ENCODE assay signal across 9 cellular contexts in the genomic region with DNA sequence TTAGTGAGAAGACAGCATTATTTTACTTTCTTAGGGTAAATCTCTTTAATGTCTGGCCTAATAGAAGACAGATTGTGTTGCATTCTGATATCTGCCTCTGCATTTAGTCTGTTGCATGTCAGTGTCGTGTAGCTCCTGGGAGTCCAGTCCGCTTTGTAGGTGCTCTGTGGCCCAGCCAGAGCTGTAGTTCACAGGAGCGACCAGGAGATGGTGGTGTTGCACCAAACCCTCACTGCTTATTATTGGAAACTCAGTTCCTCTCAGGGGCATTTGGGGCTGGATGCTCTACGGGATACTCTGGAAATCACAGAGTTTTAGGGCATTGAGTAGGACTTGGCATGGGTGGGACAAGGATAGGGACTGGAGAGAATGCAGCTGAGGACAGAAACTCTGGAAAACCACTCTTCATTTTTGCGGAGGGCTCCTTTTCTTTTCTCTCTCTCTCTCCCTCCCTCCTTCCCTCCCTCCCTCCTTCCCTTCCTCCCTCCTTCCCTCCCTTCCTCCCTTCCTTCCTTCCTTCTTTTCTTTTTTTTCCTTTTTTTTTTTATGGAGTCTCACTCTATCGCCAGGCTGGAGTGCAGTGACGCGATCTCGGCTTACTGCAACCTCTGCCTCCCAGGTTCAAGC. TPM values are rescaled to one million over a fixed set of nuclear protein-coding genes. Genes with fewer than 3 reads are reported as not detected.
DNase-seq lines count a peak whose midpoint lies in the region; ATAC-seq and FAIRE-seq lines count a peak whose summit lies in the region.
"Had no signal": no experiment of that assay in that cellular context is flagged by ENCODE, and none has a peak within 500 bp of the region (broad histone marks: within the 10 kb centered on the region; RNA-seq: fewer than 3 reads in every experiment).

No MANE protein-coding gene starts in this region.

- peak; percentile 76 for FAIRE-seq in endometrium (lab: Jason Lieb, UNC)
- FAIRE-seq: TTC549 had no signal

- peak overlapping the region in 7 of 8 donors; percentile 25 to 80 (median 42) for H3K4me3 Mint-ChIP-seq in CD4-positive, alpha-beta memory T cell
- H3K4me3 Mint-ChIP-seq in stimulated activated memory B cell treated with anti-CD40 and anti-IgM and Interleukin-4, amounts not matched to agents 10 μg/mL and 1 μg/mL and 100 μg/mL, for 72 hours = no peak overlapping the region

- peaks cover 56 to 73% (median 64%) of the 10 kb centered on the region in 4 donors for H3K4me1 Mint-ChIP-seq in CD4-positive, alpha-beta memory T cell
- H3K4me1 Mint-ChIP-seq in stimulated activated memory B cell treated with anti-CD40 and anti-IgM and Interleukin-4, amounts not matched to agents 10 μg/mL and 1 μg/mL and 100 μg/mL, for 72 hours = peaks cover 64% of the 10 kb centered on the region

- H3K9me3 Mint-ChIP-seq in CD4-positive, alpha-beta memory T cell = no peaks in the 10 kb centered on the region
- no peaks in the 10 kb centered on the region for H3K9me3 Mint-ChIP-seq in stimulated activated memory B cell treated with anti-CD40 and anti-IgM and Interleukin-4, amounts not matched to agents 10 μg/mL and 1 μg/mL and 100 μg/mL, for 72 hours

- peak overlapping the region; percentile 24 to 86 (median 79) for H3K27ac Mint-ChIP-seq in CD4-positive, alpha-beta memory T cell
- H3K27ac Mint-ChIP-seq in stimulated activated memory B cell treated with anti-CD40 and anti-IgM and Interleukin-4, amounts not matched to agents 10 μg/mL and 1 μg/mL and 100 μg/mL, for 72 hours = peak overlapping the region; percentile 70

- POLR2A ChIA-PET in CD4-positive, alpha-beta memory T cell (lab: Charles Lee; ENCODE audit: partially characterized antibody) = interaction anchor here (1.0 to 1.4 kb wide), 2 partner anchors 12 to 22 kb away, joined by 3 to 4 read pairs; a partner anchor contains a TSS

- peak; percentile 72 for ATAC-seq in stimulated activated memory B cell treated with anti-CD40 and anti-IgM and Interleukin-4, amounts not matched to agents 10 μg/mL and 1 μg/mL and 100 μg/mL, for 72 hours
- ATAC-seq in GM18870 (IDR thresholded peaks at IDR 0.05; ENCODE audit: unreplicated experiment) = no peak

- no peaks in the 10 kb centered on the region for H3K27me3 ChIP-seq in CD4-positive, alpha-beta memory T cell (ENCODE audit: insufficient read depth, low read length)
- no peaks in the 10 kb centered on the region for H3K27me3 ChIP-seq in HAP-1 (ENCODE audit: low read depth)

- no peaks in the 10 kb centered on the region for H3K9me3 ChIP-seq in CD4-positive, alpha-beta memory T cell (ENCODE audit: control insufficient read depth in 1 of 2, low read length in 2 of 2)
- H3K9me3 ChIP-seq in HAP-1 = no peaks in the 10 kb centered on the region

- no peak overlapping the region for H3K4me3 ChIP-seq in CD4-positive, alpha-beta memory T cell (ENCODE audit: low read length in 2 of 2)
- no peak overlapping the region for H3K4me3 ChIP-seq in HAP-1

- H3K27ac ChIP-seq in CD4-positive, alpha-beta memory T cell (ENCODE audit: low read depth, low read length) = no peak overlapping the region

- no peaks in the 10 kb centered on the region for H3K27me3 Mint-ChIP-seq in CD4-positive, alpha-beta memory T cell
- no peaks in the 10 kb centered on the region for H3K27me3 Mint-ChIP-seq in stimulated activated memory B cell treated with anti-CD40 and anti-IgM and Interleukin-4, amounts not matched to agents 10 μg/mL and 1 μg/mL and 100 μg/mL, for 72 hours

- peaks cover 47 to 53% of the 10 kb centered on the region in 2 donors for H3K36me3 Mint-ChIP-seq in CD4-positive, alpha-beta memory T cell
- peaks cover 37% of the 10 kb centered on the region for H3K36me3 Mint-ChIP-seq in stimulated activated memory B cell treated with anti-CD40 and anti-IgM and Interleukin-4, amounts not matched to agents 10 μg/mL and 1 μg/mL and 100 μg/mL, for 72 hours

- peaks cover 30% of the 10 kb centered on the region for H3K36me3 ChIP-seq in CD4-positive, alpha-beta memory T cell (ENCODE audit: insufficient read depth, low read length)
- H3K36me3 ChIP-seq in HAP-1 (replicated peaks) = no peaks in the 10 kb centered on the region

- intact Hi-C loops in CD4-positive, alpha-beta memory T cell (cut with micrococcal nuclease) = loop anchor here (1.0 to 10.0 kb wide), 2 partner anchors 1125 to 1614 kb away; no protein-coding TSS in a partner anchor

- peak; percentile 53 to 67 (median 61) for DNase-seq in CD4-positive, alpha-beta memory T cell
- DNase-seq in HAP-1 (ENCODE audit: low spot score in 2 of 2) = peak; percentile 73 to 86
- DNase-seq in NOMO-1 treated with dmso at 0.1 percent for 144 hours (lab: John Stamatoyannopoulos, UW; ENCODE audit: unreplicated experiment) = peak; percentile 46
- peak; percentile 87 for DNase-seq in activated CD8-positive, alpha-beta memory T cell treated with anti-CD3 and anti-CD28 coated beads for 24 hours
- peak; percentile 66 for DNase-seq in middle frontal gyrus (ENCODE audit: extremely low spot score, low spot score)

- CTCF ChIA-PET in CD4-positive, alpha-beta memory T cell (lab: Charles Lee; ENCODE audit: partially characterized antibody) = interaction anchor here (0.8 to 2.5 kb wide), 12 partner anchors 10 to 1208 kb away, joined by 3 to 24 read pairs (median 4); no protein-coding TSS in a partner anchor

- in situ Hi-C loops in HAP-1 (cut with MboI; ENCODE audit: low sequenced_read_pairs) = no loop called here

- peaks cover 54% of the 10 kb centered on the region for H3K4me1 ChIP-seq in CD4-positive, alpha-beta memory T cell (ENCODE audit: insufficient read depth, low read length)
- no peaks in the 10 kb centered on the region; the same call in none of the 2 replicates for H3K4me1 ChIP-seq in HAP-1

RNA-seq across cellular contexts. Expression of a gene that starts 21.7 kb away (rescaled TPM):
- 100 to 1,000 TPM; 260 to 270 TPM for total RNA-seq in CD4-positive, alpha-beta memory T cell
- 1 to 10 TPM in 1 of 2 donors, under 1 TPM in 1; 0.54 to 4.7 TPM for polyA plus RNA-seq in CD4-positive, alpha-beta memory T cell

RNA-seq across cellular contexts. Expression of a gene that starts 57.4 kb away (rescaled TPM):
- not detected for total RNA-seq in CD4-positive, alpha-beta memory T cell
- polyA plus RNA-seq in CD4-positive, alpha-beta memory T cell = not detected
